Comparison of ENCODE assay signal across 19 cellular contexts in genomic region chr16:58639836-58640235, GRCh38. TPM values are rescaled to one million over a fixed set of nuclear protein-coding genes. Genes with fewer than 3 reads are reported as not detected.
DNase-seq lines count a peak whose midpoint lies in the region; ATAC-seq lines count a peak whose summit lies in the region.
"Had no signal": no experiment of that assay in that cellular context is flagged by ENCODE, and none has a peak within 500 bp of the region (broad histone marks: within the 10 kb centered on the region; RNA-seq: fewer than 3 reads in every experiment).

No MANE protein-coding gene starts in this region.

- H4K91ac ChIP-seq in trophoblast cell (ENCODE audit: low read depth, low read length) = no peak overlapping the region

- H3K9me3 Mint-ChIP-seq in stimulated activated naive CD8-positive, alpha-beta T cell treated with anti-CD3 and anti-CD28 coated beads, Interleukin-15, amount 100 ng/mL, for 72 hours = no peaks in the 10 kb centered on the region
- H3K9me3 Mint-ChIP-seq: CD4-positive, alpha-beta T cell; CD8-positive, alpha-beta T cell had no signal

- DNase-seq in DMS53 (lab: John Stamatoyannopoulos, UW) (peak; percentile 8), DMS53 treated with DMSO at 0.1 percent for 48 hours (lab: John Stamatoyannopoulos, UW; ENCODE audit: unreplicated experiment) (no peak), trophoblast cell (peak; percentile 76 to 90), head of caudate nucleus (no peak)
- peak in 1 of 2 donors; percentile 12 for DNase-seq in stimulated activated naive CD8-positive, alpha-beta T cell treated with anti-CD3 and anti-CD28 coated beads, Interleukin-15, amount 100 ng/mL, for 72 hours
- DNase-seq in stimulated activated naive CD8-positive, alpha-beta T cell treated with anti-CD3 and anti-CD28 coated beads, Interleukin-15, Interleukin-2, amounts not matched to agents 100 U/mL and 50 U/mL, for 24 hours = no peak
- DNase-seq in activated CD8-positive, alpha-beta memory T cell treated with anti-CD3 and anti-CD28 coated beads, Interleukin-2, amount 50 U/mL, for 48 hours = no peak
- DNase-seq: AML-193; Caco-2; Calu3; CD4-positive, alpha-beta T cell; CD8-positive, alpha-beta T cell; DMS79 treated with DMSO at 0.1 percent for 48 hours; GF-D8 had no signal

- no peak overlapping the region for H3K14ac ChIP-seq in trophoblast cell (ENCODE audit: low read length)

- peak; percentile 52 for ATAC-seq in stimulated activated naive CD8-positive, alpha-beta T cell treated with anti-CD3 and anti-CD28 coated beads, Interleukin-15, amount 100 ng/mL, for 72 hours
- ATAC-seq in stimulated activated naive CD8-positive, alpha-beta T cell treated with anti-CD3 and anti-CD28 coated beads, Interleukin-15, Interleukin-2, amounts not matched to agents 100 U/mL and 50 U/mL, for 24 hours = no peak
- ATAC-seq: A549; CD8-positive, alpha-beta T cell had no signal

- H2BK120ac ChIP-seq in trophoblast cell (ENCODE audit: insufficient read depth, low read length, poor library complexity) = no peak overlapping the region

- H3K27me3 Mint-ChIP-seq in stimulated activated naive CD8-positive, alpha-beta T cell treated with anti-CD3 and anti-CD28 coated beads, Interleukin-15, amount 100 ng/mL, for 72 hours = peaks cover 18% of the 10 kb centered on the region

- no peak overlapping the region for H4K12ac ChIP-seq in trophoblast cell (ENCODE audit: low read depth, low read length)

- H3K9ac ChIP-seq in trophoblast cell (ENCODE audit: low read length) = no peak overlapping the region
- H3K9ac ChIP-seq: BLaER1 treated with 17β-estradiol and CSF1 and Interleukin-3, amounts not matched to agents 10 nM and 100 nM had no signal

- no peak overlapping the region for H3K4me3 ChIP-seq in trophoblast cell (ENCODE audit: low read depth, low read length)
- H3K4me3 ChIP-seq: A549; BLaER1 treated with 17β-estradiol and CSF1 and Interleukin-3, amounts not matched to agents 10 nM and 100 nM had no signal

- H3K4me1 Mint-ChIP-seq in stimulated activated naive CD8-positive, alpha-beta T cell treated with anti-CD3 and anti-CD28 coated beads, Interleukin-15, amount 100 ng/mL, for 72 hours = peaks cover 15% of the 10 kb centered on the region
- H3K4me1 Mint-ChIP-seq: B cell had no signal

- H3K79me1 ChIP-seq in trophoblast cell (ENCODE audit: low read length) = no peaks in the 10 kb centered on the region

- H3K4me1 ChIP-seq in trophoblast cell (ENCODE audit: control insufficient read depth in 1 of 2, insufficient read depth in 2 of 2, low read length in 2 of 2) = no peaks in the 10 kb centered on the region

- no CpG with 5 or more reads among the region's 8 CpGs for WGBS in trophoblast cell (ENCODE audit: extremely low coverage, insufficient coverage, insufficient read length)

- no peaks in the 10 kb centered on the region for H3K27me3 ChIP-seq in trophoblast cell (ENCODE audit: insufficient read depth, low read length)
- H3K27me3 ChIP-seq: BLaER1 treated with 17β-estradiol and CSF1 and Interleukin-3, amounts not matched to agents 10 nM and 100 nM had no signal

- no peak overlapping the region for H3K18ac ChIP-seq in trophoblast cell (ENCODE audit: low read length)

- no peaks in the 10 kb centered on the region for H3K36me3 ChIP-seq in trophoblast cell (ENCODE audit: control insufficient read depth in 1 of 2, insufficient read depth in 2 of 2, low read length in 2 of 2)
- H3K36me3 ChIP-seq: BLaER1 treated with 17β-estradiol and CSF1 and Interleukin-3, amounts not matched to agents 10 nM and 100 nM had no signal

- H3K27ac ChIP-seq in trophoblast cell (ENCODE audit: low read depth, low read length) = no peak overlapping the region
- H3K27ac ChIP-seq: 22Rv1; A549; BLaER1 treated with 17β-estradiol and CSF1 and Interleukin-3, amounts not matched to agents 10 nM and 100 nM; C4-2B had no signal

- H3K27ac Mint-ChIP-seq in stimulated activated naive CD8-positive, alpha-beta T cell treated with anti-CD3 and anti-CD28 coated beads, Interleukin-15, amount 100 ng/mL, for 72 hours = no peak overlapping the region
- H3K27ac Mint-ChIP-seq: B cell; CD4-positive, alpha-beta T cell; CD8-positive, alpha-beta T cell had no signal

- no peak overlapping the region for H2BK12ac ChIP-seq in trophoblast cell (ENCODE audit: low read length)

- H4K8ac ChIP-seq in trophoblast cell (ENCODE audit: low read depth, low read length) = no peak overlapping the region

- no peak overlapping the region for H3K4me3 Mint-ChIP-seq in stimulated activated naive CD8-positive, alpha-beta T cell treated with anti-CD3 and anti-CD28 coated beads, Interleukin-15, amount 100 ng/mL, for 72 hours
- H3K4me3 Mint-ChIP-seq: B cell; CD4-positive, alpha-beta T cell; CD8-positive, alpha-beta T cell had no signal

- no peaks in the 10 kb centered on the region for H3K9me3 ChIP-seq in trophoblast cell (ENCODE audit: insufficient read depth, low read depth, low read length)
- H3K9me3 ChIP-seq: A549; BLaER1 treated with 17β-estradiol and CSF1 and Interleukin-3, amounts not matched to agents 10 nM and 100 nM; Caco-2 had no signal

- no peak overlapping the region for H3K4me2 ChIP-seq in trophoblast cell (ENCODE audit: low read length)
- H3K4me2 ChIP-seq: A549; BLaER1 treated with 17β-estradiol and CSF1 and Interleukin-3, amounts not matched to agents 10 nM and 100 nM had no signal

- no peak overlapping the region for H2AK5ac ChIP-seq in trophoblast cell (ENCODE audit: low read length)

- no peak overlapping the region for H2AFZ ChIP-seq in trophoblast cell (ENCODE audit: insufficient read depth, low read length, poor library complexity)

- H3K79me2 ChIP-seq in trophoblast cell (ENCODE audit: control insufficient read depth, insufficient read depth, low read length, poor library complexity) = no peaks in the 10 kb centered on the region

- no peak overlapping the region for H3K23ac ChIP-seq in trophoblast cell (ENCODE audit: low read length)

- H3K4ac ChIP-seq in trophoblast cell (ENCODE audit: low read depth, low read length) = no peak overlapping the region

- H2BK5ac ChIP-seq in trophoblast cell (ENCODE audit: low read depth, low read length, poor library complexity) = no peak overlapping the region

- intact Hi-C loops in head of caudate nucleus (cut with DNase I) = no loop called here

RNA-seq across cellular contexts. Expression of gene CNOT1, which starts 10.2 kb away (rescaled TPM):
- 104 and 110 TPM in 2 replicates for polyA plus RNA-seq in trophoblast cell (2013)

RNA-seq across cellular contexts. Expression of gene SLC38A7, which starts 44.7 kb away (rescaled TPM):
- polyA plus RNA-seq in trophoblast cell (2013) = 18.8 and 19.7 TPM in 2 replicates

Comparison
In these comparisons a context has a peak if more than half of its experiments do, and no peak if none do; other contexts are left out.
1. DNase-seq: peak in DMS53 (single experiment) and trophoblast cell (2 of 2); none in DMS53 treated with DMSO at 0.1 percent for 48 hours (single experiment), stimulated activated naive CD8-positive, alpha-beta T cell treated with anti-CD3 and anti-CD28 coated beads, Interleukin-15, Interleukin-2, amounts not matched to agents 100 U/mL and 50 U/mL, for 24 hours (single experiment), head of caudate nucleus (0 of 42) and activated CD8-positive, alpha-beta memory T cell treated with anti-CD3 and anti-CD28 coated beads, Interleukin-2, amount 50 U/mL, for 48 hours (single experiment).